Comparison of ENCODE assay signal across 21 cellular contexts in the genomic region with DNA sequence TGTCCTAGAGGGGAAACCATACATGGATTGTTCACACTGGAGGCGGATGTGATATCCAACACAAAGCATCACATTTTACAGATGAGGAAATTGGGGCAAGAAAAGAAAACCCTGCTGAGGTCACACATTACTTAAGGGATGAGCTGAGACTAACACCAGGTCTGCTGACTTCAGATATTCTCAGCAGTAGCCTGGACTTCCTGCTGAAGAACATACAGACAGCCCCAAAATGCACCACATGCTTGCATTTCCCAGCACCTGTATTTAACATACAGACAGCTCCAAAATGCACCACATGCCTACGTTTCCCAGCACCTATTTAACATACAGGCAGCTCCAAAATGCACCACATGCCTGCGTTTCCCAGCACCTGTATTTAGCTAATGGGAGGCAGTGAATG.
DNase-seq lines count a peak whose midpoint lies in the region; ATAC-seq and TF ChIP-seq lines count a peak whose summit lies in the region.
"Had no signal": no experiment of that assay in that cellular context is flagged by ENCODE, and none has a peak within 500 bp of the region (broad histone marks: within the 10 kb centered on the region; RNA-seq: fewer than 3 reads in every experiment).

No MANE protein-coding gene starts in this region.

- ATAC-seq in GM19455 (IDR thresholded peaks at IDR 0.05; ENCODE audit: unreplicated experiment) = no peak
- ATAC-seq: body of pancreas, esophagus mucosa, foreskin keratinocyte had no signal

- H3K27ac Mint-ChIP-seq in activated naive CD4-positive, alpha-beta T cell treated with anti-CD3 and anti-CD28 coated beads, Interleukin-2, amount 10 ng/mL, durations not matched to agents 7 days and 5 days = peak overlapping the region; percentile 73
- H3K27ac Mint-ChIP-seq in T-helper 2 cell treated with Interferon-gamma antibody and Interleukin-4, amounts not matched to agents 5 μg/mL and 100 μg/mL, for 36 hours = peak overlapping the region; percentile 1
- H3K27ac Mint-ChIP-seq: memory B cell had no signal

- H3K36me3 ChIP-seq in effector memory CD4-positive, alpha-beta T cell (ENCODE audit: control insufficient read depth, insufficient read depth, low read length) = peaks cover 12% of the 10 kb centered on the region

- in situ Hi-C loops in GM13976 (cut with MboI; ENCODE audit: low sequenced_read_pairs, unreplicated experiment) = no loop called here

- H3K9me3 ChIP-seq in effector memory CD4-positive, alpha-beta T cell (ENCODE audit: control insufficient read depth, low read length) = no peaks in the 10 kb centered on the region
- H3K9me3 ChIP-seq: BLaER1 treated with 17β-estradiol and CSF1 and Interleukin-3, amounts not matched to agents 10 nM and 100 nM; body of pancreas; suprapubic skin had no signal

- peak overlapping the region; percentile 85 for H3K27ac ChIP-seq in effector memory CD4-positive, alpha-beta T cell (ENCODE audit: insufficient read depth, low read length, poor library complexity, severe bottlenecking)
- H3K27ac ChIP-seq: BLaER1 treated with 17β-estradiol and CSF1 and Interleukin-3, amounts not matched to agents 10 nM and 100 nM; body of pancreas; foreskin keratinocyte; GM23248; SK-N-MC; suprapubic skin had no signal

- no peak for TF ChIP-seq CTCF in GM13976 (IDR thresholded peaks at IDR 0.05; ENCODE audit: borderline replicate concordance, control extremely low read depth, extremely low read depth, insufficient read depth, missing control alignments)

- peaks cover 89% of the 10 kb centered on the region for H3K4me1 Mint-ChIP-seq in activated naive CD4-positive, alpha-beta T cell treated with anti-CD3 and anti-CD28 coated beads, Interleukin-2, amount 10 ng/mL, durations not matched to agents 7 days and 5 days
- peaks cover 48% of the 10 kb centered on the region for H3K4me1 Mint-ChIP-seq in T-helper 2 cell treated with Interferon-gamma antibody and Interleukin-4, amounts not matched to agents 5 μg/mL and 100 μg/mL, for 36 hours (ENCODE audit: low read depth)

- H3K4me1 ChIP-seq in effector memory CD4-positive, alpha-beta T cell (ENCODE audit: control insufficient read depth, insufficient read depth, low read length, poor library complexity, severe bottlenecking) = peaks cover 62% of the 10 kb centered on the region
- H3K4me1 ChIP-seq: foreskin keratinocyte, suprapubic skin had no signal

- no peak overlapping the region for H3K4me3 ChIP-seq in effector memory CD4-positive, alpha-beta T cell (ENCODE audit: insufficient read depth, low read depth, low read length, poor library complexity, severe bottlenecking)
- H3K4me3 ChIP-seq: BLaER1 treated with 17β-estradiol and CSF1 and Interleukin-3, amounts not matched to agents 10 nM and 100 nM; body of pancreas; GM23248; SK-N-MC; skin epidermis; suprapubic skin had no signal

- no peak overlapping the region for H3K4me3 Mint-ChIP-seq in activated naive CD4-positive, alpha-beta T cell treated with anti-CD3 and anti-CD28 coated beads, Interleukin-2, amount 10 ng/mL, durations not matched to agents 7 days and 5 days
- no peak overlapping the region for H3K4me3 Mint-ChIP-seq in T-helper 2 cell treated with Interferon-gamma antibody and Interleukin-4, amounts not matched to agents 5 μg/mL and 100 μg/mL, for 36 hours
- H3K4me3 Mint-ChIP-seq: memory B cell had no signal

- no peaks in the 10 kb centered on the region for H3K9me3 Mint-ChIP-seq in activated naive CD4-positive, alpha-beta T cell treated with anti-CD3 and anti-CD28 coated beads, Interleukin-2, amount 10 ng/mL, durations not matched to agents 7 days and 5 days
- H3K9me3 Mint-ChIP-seq in T-helper 2 cell treated with Interferon-gamma antibody and Interleukin-4, amounts not matched to agents 5 μg/mL and 100 μg/mL, for 36 hours = no peaks in the 10 kb centered on the region
- H3K9me3 Mint-ChIP-seq: memory B cell had no signal

- H3K36me3 Mint-ChIP-seq in activated naive CD4-positive, alpha-beta T cell treated with anti-CD3 and anti-CD28 coated beads, Interleukin-2, amount 10 ng/mL, durations not matched to agents 7 days and 5 days = peaks cover 49% of the 10 kb centered on the region
- H3K36me3 Mint-ChIP-seq in T-helper 2 cell treated with Interferon-gamma antibody and Interleukin-4, amounts not matched to agents 5 μg/mL and 100 μg/mL, for 36 hours (ENCODE audit: low read depth) = peaks cover 33% of the 10 kb centered on the region

- H3K27me3 Mint-ChIP-seq in activated naive CD4-positive, alpha-beta T cell treated with anti-CD3 and anti-CD28 coated beads, Interleukin-2, amount 10 ng/mL, durations not matched to agents 7 days and 5 days = no peaks in the 10 kb centered on the region
- H3K27me3 Mint-ChIP-seq in T-helper 2 cell treated with Interferon-gamma antibody and Interleukin-4, amounts not matched to agents 5 μg/mL and 100 μg/mL, for 36 hours (ENCODE audit: low read depth) = no peaks in the 10 kb centered on the region

- DNase-seq in activated naive CD4-positive, alpha-beta T cell treated with anti-CD3 and anti-CD28 coated beads, Interleukin-2, amount 10 ng/mL, durations not matched to agents 7 days and 5 days = no peak
- no peak for DNase-seq in activated naive CD4-positive, alpha-beta T cell treated with anti-CD3 and anti-CD28 coated beads, Interleukin-2, amount 50 U/mL, for 16 hours
- DNase-seq in T-helper 2 cell treated with Interferon-gamma antibody and Interleukin-4, amounts not matched to agents 5 μg/mL and 100 μg/mL, for 36 hours (ENCODE audit: low spot score) = no peak
- no peak for DNase-seq in effector memory CD4-positive, alpha-beta T cell
- DNase-seq in NCI-H524 (lab: John Stamatoyannopoulos, UW) (no peak), GM13976 (ENCODE audit: low spot score) (no peak)
- DNase-seq: activated CD4-positive, alpha-beta T cell treated with anti-CD3 and anti-CD28 coated beads, Interleukin-2, amount 50 U/mL, for 1 hour; body of pancreas; foreskin keratinocyte; GM23248; NCI-H1105; NCI-H1930; NCI-H774; stimulated activated CD4-positive, alpha-beta T cell treated with anti-CD3 and anti-CD28 coated beads, Interleukin-1b, Interleukin-23, amount 100 ng/mL, for 48 hours had no signal

- H3K27me3 ChIP-seq in effector memory CD4-positive, alpha-beta T cell (replicated peaks; ENCODE audit: control insufficient read depth, insufficient read depth, low read length, poor library complexity, severe bottlenecking) = no peaks in the 10 kb centered on the region
- H3K27me3 ChIP-seq: BLaER1 treated with 17β-estradiol and CSF1 and Interleukin-3, amounts not matched to agents 10 nM and 100 nM; body of pancreas; foreskin keratinocyte; suprapubic skin had no signal

- CTCF ChIA-PET in activated naive CD4-positive, alpha-beta T cell treated with anti-CD3 and anti-CD28 coated beads, Interleukin-2, amount 10 ng/mL, durations not matched to agents 7 days and 5 days (lab: Charles Lee) = interaction anchor here (0.6 to 0.8 kb wide), 3 partner anchors 34 to 299 kb away, joined by 3 read pairs; a partner anchor contains a TSS
